In the genomic region with DNA sequence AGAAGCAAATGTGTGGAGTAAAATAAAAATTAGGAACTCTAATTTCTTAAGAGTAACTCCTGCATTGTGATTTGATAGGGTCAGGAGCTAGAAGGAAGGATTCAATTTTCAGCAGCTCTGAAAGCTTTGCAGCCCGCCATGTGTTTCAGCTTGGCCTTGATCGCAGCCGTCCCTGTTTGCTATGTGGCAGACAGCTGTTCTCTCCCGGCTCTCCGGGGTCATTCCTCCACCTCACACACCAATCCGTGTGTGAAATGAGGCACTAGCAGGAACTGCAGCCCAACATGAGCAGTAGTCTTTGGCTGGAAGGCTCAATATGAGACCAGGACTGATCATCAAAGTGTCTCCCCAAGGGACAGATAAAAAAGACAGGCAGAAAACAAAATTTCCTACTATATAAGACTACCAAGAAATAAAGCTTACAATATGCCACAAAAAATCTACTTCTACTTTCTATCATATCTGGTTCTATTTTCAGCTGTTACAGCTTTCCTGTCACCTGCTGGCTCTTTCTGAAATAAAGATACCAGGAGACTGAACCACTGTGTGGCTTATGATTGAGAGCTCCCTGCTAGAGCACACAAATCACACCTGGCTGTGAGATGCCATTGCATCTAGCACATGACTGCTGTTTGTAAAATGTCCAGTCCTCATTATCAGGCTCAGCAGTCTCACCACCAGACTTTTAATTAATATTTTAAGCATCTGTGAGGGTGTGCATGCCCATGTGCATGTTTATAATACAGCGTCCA, we compare ENCODE assay signal across 10 cellular contexts. TPM values are rescaled to one million over a fixed set of nuclear protein-coding genes. Genes with fewer than 3 reads are reported as not detected.
DNase-seq lines count a peak whose midpoint lies in the region; ATAC-seq and TF ChIP-seq lines count a peak whose summit lies in the region.
"Had no signal": no experiment of that assay in that cellular context is flagged by ENCODE, and none has a peak within 500 bp of the region (broad histone marks: within the 10 kb centered on the region; RNA-seq: fewer than 3 reads in every experiment).

No MANE protein-coding gene starts in this region.

- no peaks in the 10 kb centered on the region for H3K36me3 ChIP-seq in body of pancreas (replicated peaks in 1 of 2; ENCODE audit: insufficient read depth in 1 of 2, low read depth in 2 of 2)
- H3K36me3 ChIP-seq in Peyer's patch = no peaks in the 10 kb centered on the region

- H3K27me3 ChIP-seq in body of pancreas (no peaks in the 10 kb centered on the region), Peyer's patch (no peaks in the 10 kb centered on the region)

- TF ChIP-seq CTCF in body of pancreas (IDR thresholded peaks at IDR 0.05) (peak in 2 of 7 experiments; percentile 10 to 19), Peyer's patch (IDR thresholded peaks at IDR 0.05) (no peak)

- no peak for DNase-seq in Right ventricle myocardium inferior (ENCODE audit: missing footprints)
- DNase-seq in cardiac septum (ENCODE audit: low spot score) = no peak
- peak; percentile 38 to 71 (median 47) for DNase-seq in body of pancreas
- DNase-seq in Peyer's patch = no peak
- DNase-seq in NCI-H1092 treated with DMSO at 0.1 percent for 48 hours (lab: John Stamatoyannopoulos, UW) = no peak
- no peak for DNase-seq in globus pallidus (ENCODE audit: low spot score)
- no peak for DNase-seq in occipital lobe (lab: John Stamatoyannopoulos, UW)
- DNase-seq: activated effector memory CD4-positive, alpha-beta T cell treated with Interleukin-2 at 50 U/mL for 16 hours; T-helper 2 cell had no signal

- TF ChIP-seq POLR2A in body of pancreas (IDR thresholded peaks at IDR 0.05) (no peak), Peyer's patch (IDR thresholded peaks at IDR 0.05) (no peak)

- H3K4me1 ChIP-seq in body of pancreas (peaks cover 17% of the 10 kb centered on the region), Peyer's patch (no peaks in the 10 kb centered on the region)

- H3K27ac ChIP-seq in body of pancreas = peak overlapping the region in 2 of 4 donors; percentile 2 to 27
- H3K27ac ChIP-seq in Peyer's patch = no peak overlapping the region

- H3K9me3 ChIP-seq in body of pancreas (no peaks in the 10 kb centered on the region), Peyer's patch (no peaks in the 10 kb centered on the region)

- H3K4me3 ChIP-seq in body of pancreas (no peak overlapping the region), Peyer's patch (no peak overlapping the region)

- WGBS in body of pancreas, 2 donors = 16 to 33% methylated on average over 7 of the region's 7 CpGs

- ATAC-seq in Right ventricle myocardium inferior = peak; percentile 63
- ATAC-seq in HG03066 (IDR thresholded peaks at IDR 0.05; ENCODE audit: low read depth, unreplicated experiment) = peak; percentile 69
- ATAC-seq in body of pancreas = peak; percentile 78

- intact Hi-C loops in Right ventricle myocardium inferior (cut with DNase I) = no loop called here
- intact Hi-C loops in cardiac septum (cut with DNase I) = no loop called here
- intact Hi-C loops in body of pancreas (cut with DNase I) = no loop called here

RNA-seq across cellular contexts. Expression of a gene that starts 44.1 kb away (rescaled TPM):
- total RNA-seq in Right ventricle myocardium inferior (26.1 TPM), cardiac septum (26.6 TPM), body of pancreas (10 to 100 TPM; 10.2 to 16.3 TPM), Peyer's patch (10 to 100 TPM; 24.4 to 40.4 (median 34.9) TPM), occipital lobe (31.8 TPM)

Comparison
In these comparisons a context has a peak if more than half of its experiments do, and no peak if none do; other contexts are left out.
1. DNase-seq: peak in body of pancreas (4 of 4); none in Right ventricle myocardium inferior (single experiment), cardiac septum (single experiment), Peyer's patch (0 of 3), NCI-H1092 treated with DMSO at 0.1 percent for 48 hours (single experiment), globus pallidus (single experiment) and occipital lobe (single experiment).
2. Peak in every context shown above with its lines, with median percentiles within 50 percentile points of each other: ATAC-seq.